ENCODE assay signal across 19 cellular contexts in the genomic region with DNA sequence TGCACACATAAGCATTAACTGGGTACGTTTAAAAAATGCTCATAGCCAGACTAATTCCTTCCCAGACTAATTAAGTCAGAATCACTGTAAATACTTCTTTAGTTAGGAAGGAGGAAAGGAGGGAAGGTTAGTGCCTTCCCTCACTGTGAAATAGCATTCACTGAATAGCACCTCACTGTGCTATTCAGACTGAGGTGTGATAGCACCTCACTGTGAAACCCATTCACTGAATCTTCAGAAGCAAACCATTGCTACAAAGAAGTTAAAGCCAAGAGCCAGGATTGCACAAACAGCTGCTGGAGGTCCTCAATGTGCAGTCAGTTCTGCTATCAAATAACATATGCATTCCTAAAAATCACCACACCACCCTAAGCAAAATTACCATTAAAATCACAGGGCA. TPM values are rescaled to one million over a fixed set of nuclear protein-coding genes. Genes with fewer than 3 reads are reported as not detected.
DNase-seq lines count a peak whose midpoint lies in the region; ATAC-seq, FAIRE-seq and TF ChIP-seq lines count a peak whose summit lies in the region.
"Had no signal": no experiment of that assay in that cellular context is flagged by ENCODE, and none has a peak within 500 bp of the region (broad histone marks: within the 10 kb centered on the region; RNA-seq: fewer than 3 reads in every experiment).

No MANE protein-coding gene starts in this region.

- FAIRE-seq in HTR-8/SVneo (lab: Jason Lieb, UNC) (peak; percentile 81), H1 (lab: Jason Lieb, UNC) (peak; percentile 94)
- FAIRE-seq: D721Med, GM12892 had no signal

- no peak overlapping the region for H2AK5ac ChIP-seq in H1 (ENCODE audit: low read depth, low read length)
- no peak overlapping the region for H2AK5ac ChIP-seq in neuronal stem cell (ENCODE audit: low read depth, low read length)

- no peaks in the 10 kb centered on the region for H3K79me2 ChIP-seq in H1 (ENCODE audit: control insufficient read depth in 1 of 2, insufficient read depth in 2 of 2, low read length in 2 of 2)

- no peak overlapping the region for H2BK20ac ChIP-seq in H1 (ENCODE audit: low read length)

- no peaks in the 10 kb centered on the region for H4K20me1 ChIP-seq in H1 (replicated peaks in 1 of 2; ENCODE audit: control insufficient read depth in 1 of 2, insufficient read depth in 2 of 2, low read length in 2 of 2)

- TF ChIP-seq CTCF in H1 (IDR thresholded peaks at IDR 0.05; ENCODE audit: control extremely low read depth in 1 of 3, insufficient read depth in 1 of 3, low read depth in 1 of 3, low read length in 3 of 3) = no peak

- H3K27me3 ChIP-seq in H1 (replicated peaks in 1 of 4; ENCODE audit: control insufficient read depth in 3 of 4, extremely low read depth in 1 of 4, insufficient read depth in 3 of 4, low read length in 3 of 4) = no peaks in the 10 kb centered on the region
- H3K27me3 ChIP-seq in neuronal stem cell (ENCODE audit: control insufficient read depth in 3 of 3, insufficient read depth in 3 of 3, low read depth in 1 of 3, low read length in 3 of 3) = peaks cover 0 to 3% (median 0%) of the 10 kb centered on the region in 3 experiments
- H3K27me3 ChIP-seq: BE2C had no signal

- H3K27ac ChIP-seq in H1 (ENCODE audit: low read depth, low read length) = no peak overlapping the region
- no peak overlapping the region for H3K27ac ChIP-seq in neuronal stem cell (replicated peaks; ENCODE audit: low read length)
- H3K27ac ChIP-seq: GM23248, KMS-11 had no signal

- no peaks in the 10 kb centered on the region for H3K36me3 ChIP-seq in H1 (ENCODE audit: control insufficient read depth in 2 of 4, insufficient read depth in 4 of 4, low read length in 3 of 4)
- no peaks in the 10 kb centered on the region for H3K36me3 ChIP-seq in neuronal stem cell (replicated peaks in 1 of 2; ENCODE audit: control insufficient read depth in 2 of 2, insufficient read depth in 2 of 2, low read length in 2 of 2)
- H3K36me3 ChIP-seq: BE2C had no signal

- H3K18ac ChIP-seq in H1 (ENCODE audit: extremely low read depth, low read length) = no peak overlapping the region
- no peak overlapping the region for H3K18ac ChIP-seq in neuronal stem cell (ENCODE audit: low read length)

- H4K8ac ChIP-seq in H1 (ENCODE audit: extremely low read depth, insufficient read depth, low read length) (no peak overlapping the region), neuronal stem cell (ENCODE audit: low read depth, low read length) (no peak overlapping the region)

- 27% methylated on average over 1 of the region's 1 CpG; no CpG with 5 or more reads in 1 of the 2 experiments for WGBS in H1 (ENCODE audit: extremely low coverage in 1 of 2, insufficient coverage in 1 of 2, insufficient read length in 1 of 2, insufficient replicate concordance in 2 of 2, low coverage in 1 of 2, low lambda C conversion rate in 2 of 2, missing lambda C conversion rate in 1 of 2), 2 experiments
- no CpG with 5 or more reads among the region's 1 CpG for WGBS in neuronal stem cell (ENCODE audit: extremely low coverage in 2 of 2, insufficient read length in 2 of 2, insufficient replicate concordance in 1 of 2), 2 donors

- no peak overlapping the region for H3K4me3 ChIP-seq in H1 (ENCODE audit: extremely low read depth in 1 of 4, insufficient read depth in 2 of 4, low read depth in 3 of 4, low read length in 4 of 4)
- H3K4me3 ChIP-seq in neuronal stem cell (ENCODE audit: low read length in 2 of 2) = no peak overlapping the region
- H3K4me3 ChIP-seq: GM23248 had no signal

- no peak for TF ChIP-seq RAD21 in H1 (IDR thresholded peaks at IDR 0.05 in 1 of 2, conservative IDR thresholded peaks at IDR 0.05 in 1 of 2; ENCODE audit: low read depth in 2 of 2, low read length in 2 of 2)

- no peak overlapping the region for H3K23ac ChIP-seq in H1 (ENCODE audit: insufficient read length)
- no peak overlapping the region for H3K23ac ChIP-seq in neuronal stem cell (ENCODE audit: low read depth, low read length, poor library complexity)

- no peaks in the 10 kb centered on the region for H3K23me2 ChIP-seq in H1 (ENCODE audit: low read depth, low read length)

- TF ChIP-seq POLR2A in H1 (IDR thresholded peaks at IDR 0.05; ENCODE audit: control extremely low read depth in 1 of 2, low read depth in 2 of 2, low read length in 2 of 2) = no peak

- H2BK120ac ChIP-seq in H1 (replicated peaks; ENCODE audit: low read depth, low read length) (no peak overlapping the region), neuronal stem cell (ENCODE audit: low read depth, low read length) (no peak overlapping the region)

- POLR2A ChIA-PET in H1 (lab: Charles Lee; ENCODE audit: partially characterized antibody) = no interaction called here

- H2AFZ ChIP-seq in H1 (ENCODE audit: low read length) = no peak overlapping the region
- H2AFZ ChIP-seq in neuronal stem cell (ENCODE audit: low read length) = no peak overlapping the region
- H2AFZ ChIP-seq: GM23248 had no signal

- no peak overlapping the region for H2BK5ac ChIP-seq in H1 (ENCODE audit: low read depth, low read length)
- H2BK5ac ChIP-seq in neuronal stem cell (ENCODE audit: low read length) = no peak overlapping the region

- H3K56ac ChIP-seq in H1 (replicated peaks; ENCODE audit: insufficient read length, low read depth, low read length) = no peak overlapping the region

- H3K9me3 ChIP-seq in H1 (ENCODE audit: insufficient read depth in 2 of 2, low read depth in 1 of 2, low read length in 1 of 2) (peaks cover 2 to 3% of the 10 kb centered on the region in 2 experiments; a peak in 1 of 4 replicates), neuronal stem cell (replicated peaks in 1 of 2; ENCODE audit: control insufficient read depth in 2 of 2, insufficient read depth in 1 of 2, low read depth in 1 of 2, low read length in 2 of 2) (no peaks in the 10 kb centered on the region)
- H3K9me3 ChIP-seq: BE2C, Caco-2 had no signal

- TF ChIP-seq EP300 in H1 (IDR thresholded peaks at IDR 0.05; ENCODE audit: borderline replicate concordance in 1 of 2, low read depth in 2 of 2, low read length in 2 of 2) = no peak

- H3K79me1 ChIP-seq in H1 (ENCODE audit: low read depth, low read length) = no peaks in the 10 kb centered on the region
- no peaks in the 10 kb centered on the region for H3K79me1 ChIP-seq in neuronal stem cell (ENCODE audit: low read depth, low read length)

- no peak overlapping the region for H3K4ac ChIP-seq in H1 (replicated peaks; ENCODE audit: insufficient read length, low read depth, low read length)
- no peak overlapping the region for H3K4ac ChIP-seq in neuronal stem cell (ENCODE audit: low read length)

- H3K14ac ChIP-seq in H1 (ENCODE audit: insufficient read length) (no peak overlapping the region), neuronal stem cell (ENCODE audit: low read length) (no peak overlapping the region)

- peaks cover 0 to 4% (median 2%) of the 10 kb centered on the region in 4 experiments; a peak in 2 of 7 replicates for H3K4me1 ChIP-seq in H1 (replicated peaks in 1 of 4; ENCODE audit: control insufficient read depth in 3 of 4, insufficient read depth in 4 of 4, low read length in 3 of 4)
- peaks cover 0 to 3% of the 10 kb centered on the region in 2 donors for H3K4me1 ChIP-seq in neuronal stem cell (ENCODE audit: control insufficient read depth in 2 of 2, insufficient read depth in 1 of 2, low read depth in 1 of 2, low read length in 2 of 2)
- H3K4me1 ChIP-seq: BE2C had no signal

- H2BK12ac ChIP-seq in H1 (ENCODE audit: low read depth, low read length) = no peak overlapping the region
- H2BK12ac ChIP-seq in neuronal stem cell (ENCODE audit: low read length) = no peak overlapping the region

- no peak overlapping the region for H4K5ac ChIP-seq in H1 (ENCODE audit: insufficient read length, low read depth, low read length)

- H3K4me2 ChIP-seq in H1 (ENCODE audit: insufficient read depth in 1 of 2, low read depth in 2 of 2, low read length in 2 of 2) (0 out of 4 replicates have a peak overlapping the region, but pooled peaks of 1 of the 2 experiments have one; percentile 12), neuronal stem cell (ENCODE audit: insufficient read depth, low read length, poor library complexity, severe bottlenecking) (no peak overlapping the region)
- H3K4me2 ChIP-seq: KMS-11 had no signal

- H4K91ac ChIP-seq in H1 (replicated peaks; ENCODE audit: insufficient read length, low read length) (no peak overlapping the region), neuronal stem cell (ENCODE audit: low read depth, low read length, poor library complexity) (no peak overlapping the region)

- H3K9ac ChIP-seq in H1 (replicated peaks in 1 of 4; ENCODE audit: extremely low read depth in 1 of 4, low read depth in 3 of 4, low read length in 3 of 4) (no peak overlapping the region), neuronal stem cell (ENCODE audit: low read depth, low read length, poor library complexity) (no peak overlapping the region)
- H3K9ac ChIP-seq: GM23248, KMS-11 had no signal

- DNase-seq in HTR-8/SVneo (ENCODE audit: insufficient read length, low spot score) (no peak), H1 (ENCODE audit: low read depth in 1 of 2, low spot score in 2 of 2) (no peak), iPS-NIHi7 (ENCODE audit: extremely low spot score) (peak; percentile 44), neuronal stem cell (ENCODE audit: low spot score) (peak; percentile 14), DMS53 (lab: John Stamatoyannopoulos, UW) (no peak)
- no peak for DNase-seq in activated CD4-positive, CD25-positive, alpha-beta regulatory T cell (lab: John Stamatoyannopoulos, UW)
- DNase-seq: BE2C; C1 segment of cervical spinal cord; Caco-2; CD4-positive, CD25-positive, alpha-beta regulatory T cell; DMS79; GDM1; GM23248; H9 had no signal

- no peak for ATAC-seq in GM18858 (IDR thresholded peaks at IDR 0.05; ENCODE audit: unreplicated experiment)
- no peak for ATAC-seq in GM18498 (IDR thresholded peaks at IDR 0.05; ENCODE audit: unreplicated experiment)

- CTCF ChIA-PET in H1 (lab: Charles Lee; ENCODE audit: partially characterized antibody) = interaction anchor here (0.7 to 1.0 kb wide), 3 partner anchors 10 to 123 kb away, joined by 3 read pairs; no protein-coding TSS in a partner anchor

- no peak overlapping the region for H2BK15ac ChIP-seq in H1 (ENCODE audit: low read length)
- H2BK15ac ChIP-seq in neuronal stem cell (ENCODE audit: low read length) = no peak overlapping the region

TF ChIP-seq in H1, 55 proteins besides CTCF, POLR2A, EP300 and RAD21 (continues in another document):
- no peak for TF ChIP-seq MAX (IDR thresholded peaks at IDR 0.05)

RNA-seq across cellular contexts. Expression of gene RTN1, which starts 58.7 kb away (rescaled TPM):
- total RNA-seq in H1 (2021; fragmentation: NEBNext Ultra II Directional; extraction: Animal tissue kit (Norgen Biotek cat#: 25700)) = 2.8 and 2.9 TPM in 2 replicates
- 4.2 and 4.9 TPM in 2 replicates for polyA plus RNA-seq in H1 (2011; rRNA removed)
- 4.2 TPM for polyA plus RNA-seq in H1 (2011; cell fraction: cytosol; rRNA removed)
- polyA plus RNA-seq in H1 (2011; cell fraction: nucleus; rRNA removed) = 3.8 TPM
- 1.8 to 5.0 TPM (median 2.8 TPM) in 4 replicates for polyA plus RNA-seq in H1 (2012, experiment 1 of 2)
- 1.3 TPM for polyA plus RNA-seq in H1 (2012, experiment 2 of 2)
- polyA plus RNA-seq in H1 (2013, experiment 1 of 2) = 2.9 TPM
- 3.2 TPM for polyA plus RNA-seq in H1 (2013, experiment 2 of 2)
- polyA minus RNA-seq in H1 (2011; rRNA and poly(A)+ RNA removed) = 1.7 and 3.2 TPM in 2 replicates
- polyA minus RNA-seq in H1 (2011; cell fraction: cytosol; rRNA and poly(A)+ RNA removed) = 1.5 TPM
- polyA minus RNA-seq in H1 (2011; cell fraction: nucleus; rRNA and poly(A)+ RNA removed) = 3.3 TPM
- 27.9 TPM for polyA plus RNA-seq in neuronal stem cell (2013, experiment 1 of 2)
- 28.5 TPM for polyA plus RNA-seq in neuronal stem cell (2013, experiment 2 of 2)
- total RNA-seq: GM23248 had no signal

Comparison
In these comparisons a context has a peak if more than half of its experiments do, and no peak if none do; other contexts are left out.
1. DNase-seq: peak in iPS-NIHi7 (single experiment) and neuronal stem cell (single experiment); none in HTR-8/SVneo (single experiment), H1 (0 of 2), DMS53 (single experiment) and activated CD4-positive, CD25-positive, alpha-beta regulatory T cell (0 of 4).